In the genomic region with DNA sequence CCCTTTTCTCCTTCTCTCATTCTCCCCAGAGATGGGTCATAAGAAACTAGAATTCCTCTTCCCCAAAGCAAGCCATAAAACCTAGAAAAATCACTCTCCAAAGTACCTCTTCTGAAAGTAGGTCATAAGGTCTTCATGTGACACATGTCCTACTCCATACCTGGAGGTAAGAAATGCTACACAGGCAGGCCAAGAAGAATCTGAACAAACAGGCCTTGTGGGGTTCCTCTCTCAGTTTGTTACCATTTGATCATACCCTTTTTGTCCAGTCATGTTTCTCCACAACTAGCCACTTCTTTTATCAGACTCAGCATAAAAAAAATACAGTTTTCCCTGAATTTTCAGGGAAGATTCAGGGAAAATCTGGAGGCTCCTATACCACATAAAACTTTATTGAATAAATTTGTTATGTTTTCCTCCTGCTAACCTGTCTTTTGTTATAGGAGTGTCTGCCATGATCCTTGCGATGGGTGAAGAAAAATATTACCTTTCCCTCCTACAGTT, we compare ENCODE assay signal across 22 cellular contexts.
"Had no signal": no experiment of that assay in that cellular context is flagged by ENCODE, and none has a peak within 500 bp of the region (broad histone marks: within the 10 kb centered on the region; RNA-seq: fewer than 3 reads in every experiment).

No MANE protein-coding gene starts in this region.

- DNase-seq: dorsolateral prefrontal cortex; effector CD4-positive, alpha-beta T cell; foreskin fibroblast; gastrocnemius medialis; head of caudate nucleus; left ventricle myocardium superior; lower lobe of right lung; naive thymus-derived CD8-positive, alpha-beta T cell; occipital lobe; ovary; posterior cingulate gyrus; psoas muscle; right cardiac atrium; spleen; stimulated activated naive B cell treated with anti-CD40 and anti-IgM and Interleukin-4, amounts not matched to agents 10 μg/mL and 1 μg/mL and 100 μg/mL, for 72 hours had no signal

- H3K9me3 ChIP-seq: gastrocnemius medialis, ovary, psoas muscle, thoracic aorta had no signal

- H3K4me3 ChIP-seq: dorsolateral prefrontal cortex, gastrocnemius medialis, lower lobe of right lung, ovary, psoas muscle, skin epidermis, spleen, thoracic aorta, tibial nerve had no signal

- H3K36me3 ChIP-seq: gastrocnemius medialis, lower lobe of right lung, ovary, spleen, thoracic aorta, tibial nerve had no signal

- H3K27ac ChIP-seq: dorsolateral prefrontal cortex, epithelial cell of prostate, gastrocnemius medialis, lower lobe of right lung, ovary, psoas muscle, skin epidermis, spleen, thoracic aorta, tibial nerve had no signal

- H3K27me3 ChIP-seq: gastrocnemius medialis, ovary, tibial nerve had no signal

- FAIRE-seq: colon, keratinocyte had no signal

- H3K4me1 ChIP-seq: gastrocnemius medialis, lower lobe of right lung, psoas muscle, spleen, tibial nerve had no signal

- ATAC-seq: esophagus mucosa; gastrocnemius medialis; left ventricle myocardium superior; lower lobe of right lung; naive thymus-derived CD8-positive, alpha-beta T cell; psoas muscle; right cardiac atrium; stimulated activated naive B cell treated with anti-CD40 and anti-IgM and Interleukin-4, amounts not matched to agents 10 μg/mL and 1 μg/mL and 100 μg/mL, for 72 hours had no signal
